8 cellular contexts compared by ENCODE assay signal in the genomic region with DNA sequence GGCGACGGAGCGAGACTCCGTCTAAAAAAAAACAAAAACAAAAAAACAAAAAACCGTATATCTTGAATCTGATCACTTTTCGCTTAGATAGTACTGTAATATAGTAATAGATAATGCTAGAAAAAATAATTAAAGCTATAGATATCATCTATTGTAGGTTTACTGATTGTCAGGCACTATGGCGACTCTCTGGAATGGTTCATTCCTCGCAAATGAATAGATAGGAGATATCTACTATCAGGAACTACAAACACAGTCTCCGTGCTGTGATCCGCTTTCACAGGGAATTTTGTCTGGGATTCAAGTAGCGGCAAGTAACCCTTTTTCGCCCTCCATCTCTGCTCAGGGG. TPM values are rescaled to one million over a fixed set of nuclear protein-coding genes. Genes with fewer than 3 reads are reported as not detected.
DNase-seq lines count a peak whose midpoint lies in the region; ATAC-seq and TF ChIP-seq lines count a peak whose summit lies in the region.

No MANE protein-coding gene starts in this region.

- H3K27me3 ChIP-seq in BLaER1 treated with 17β-estradiol and CSF1 and Interleukin-3, amounts not matched to agents 10 nM and 100 nM, result no peaks in the 10 kb centered on the region
- H3K27me3 ChIP-seq in NT2/D1 (ENCODE audit: insufficient read depth, insufficient read length), result no peaks in the 10 kb centered on the region
- H3K27me3 ChIP-seq in endocrine pancreas (ENCODE audit: control insufficient read depth, insufficient read depth, low read length), result no peaks in the 10 kb centered on the region
- H3K27me3 ChIP-seq in neural progenitor cell, result no peaks in the 10 kb centered on the region

- H3K27me3 Mint-ChIP-seq in neural progenitor cell (ENCODE audit: insufficient read depth, low read depth), result no peaks in the 10 kb centered on the region

- peak overlapping the region; percentile 92 for H3K27ac Mint-ChIP-seq in neural progenitor cell

- ATAC-seq in HG02588 (IDR thresholded peaks at IDR 0.05; ENCODE audit: unreplicated experiment), result no peak

- H3K9ac ChIP-seq in BLaER1 treated with 17β-estradiol and CSF1 and Interleukin-3, amounts not matched to agents 10 nM and 100 nM, result peak overlapping the region; percentile 86 to 93 (median 90); a peak in 20 of 22 replicates
- H3K9ac ChIP-seq in NT2/D1 (ENCODE audit: insufficient read length, low read depth), result no peak overlapping the region
- peak overlapping the region; percentile 54 for H3K9ac ChIP-seq in endocrine pancreas (ENCODE audit: control insufficient read depth, insufficient read depth, low read length)
- no peak overlapping the region for H3K9ac ChIP-seq in neural progenitor cell

- DNase-seq in NT2/D1 (ENCODE audit: low read depth, low spot score) (no peak), neural progenitor cell (ENCODE audit: low spot score) (no peak), dermis blood vessel endothelial cell (no peak), DMS 273 (lab: John Stamatoyannopoulos, UW; ENCODE audit: unreplicated experiment) (no peak), inferior parietal cortex (ENCODE audit: extremely low spot score) (no peak)

- peaks cover 26% of the 10 kb centered on the region for H3F3A ChIP-seq in neural progenitor cell (ENCODE audit: low read depth)

- peak overlapping the region; percentile 95 for H3K4me3 Mint-ChIP-seq in neural progenitor cell

- no peaks in the 10 kb centered on the region for H3K9me3 Mint-ChIP-seq in neural progenitor cell

- H3K4me1 Mint-ChIP-seq in neural progenitor cell, result peaks cover 11% of the 10 kb centered on the region

- H3K36me3 Mint-ChIP-seq in neural progenitor cell, result no peaks in the 10 kb centered on the region

- H3K4me2 ChIP-seq in BLaER1 treated with 17β-estradiol and CSF1 and Interleukin-3, amounts not matched to agents 10 nM and 100 nM, result peak overlapping the region; percentile 67 to 91 (median 81)
- peak overlapping the region; percentile 92 for H3K4me2 ChIP-seq in neural progenitor cell

- no peaks in the 10 kb centered on the region for H4K20me1 ChIP-seq in BLaER1 treated with 17β-estradiol and CSF1 and Interleukin-3, amounts not matched to agents 10 nM and 100 nM
- no peaks in the 10 kb centered on the region for H4K20me1 ChIP-seq in neural progenitor cell (ENCODE audit: low read depth)

- H2AFZ ChIP-seq in neural progenitor cell (replicated peaks), result peak overlapping the region; percentile 68

- H3K36me3 ChIP-seq in BLaER1 treated with 17β-estradiol and CSF1 and Interleukin-3, amounts not matched to agents 10 nM and 100 nM, result no peaks in the 10 kb centered on the region
- H3K36me3 ChIP-seq in NT2/D1 (ENCODE audit: insufficient read depth, insufficient read length, low read length) (no peaks in the 10 kb centered on the region), endocrine pancreas (ENCODE audit: control insufficient read depth, insufficient read depth, low read length) (no peaks in the 10 kb centered on the region), neural progenitor cell (no peaks in the 10 kb centered on the region)

- H3K79me2 ChIP-seq in neural progenitor cell (ENCODE audit: low read depth), result no peaks in the 10 kb centered on the region

- peak overlapping the region; percentile 64 to 81 (median 70) for H3K4me3 ChIP-seq in BLaER1 treated with 17β-estradiol and CSF1 and Interleukin-3, amounts not matched to agents 10 nM and 100 nM
- H3K4me3 ChIP-seq in NT2/D1 (ENCODE audit: insufficient read length, low read depth) (peak overlapping the region; percentile 75), endocrine pancreas (ENCODE audit: control insufficient read depth, insufficient read depth, low read length) (peak overlapping the region; percentile 73), neural progenitor cell (peak overlapping the region; percentile 80)

- peak overlapping the region; percentile 89 to 96 (median 93); a peak in 18 of 22 replicates for H3K27ac ChIP-seq in BLaER1 treated with 17β-estradiol and CSF1 and Interleukin-3, amounts not matched to agents 10 nM and 100 nM
- no peak overlapping the region for H3K27ac ChIP-seq in neural progenitor cell

- H3K9me3 ChIP-seq in BLaER1 treated with 17β-estradiol and CSF1 and Interleukin-3, amounts not matched to agents 10 nM and 100 nM (replicated peaks in 1 of 11), result no peaks in the 10 kb centered on the region
- H3K9me3 ChIP-seq in NT2/D1 (ENCODE audit: insufficient read depth, low read length), result no peaks in the 10 kb centered on the region
- no peaks in the 10 kb centered on the region for H3K9me3 ChIP-seq in endocrine pancreas (ENCODE audit: control insufficient read depth, low read length)
- H3K9me3 ChIP-seq in neural progenitor cell (ENCODE audit: low read depth), result no peaks in the 10 kb centered on the region

- TF ChIP-seq CTCF in neural progenitor cell (IDR thresholded peaks at IDR 0.05), result no peak

- peaks cover 18 to 26% (median 21%) of the 10 kb centered on the region in 10 experiments for H3K4me1 ChIP-seq in BLaER1 treated with 17β-estradiol and CSF1 and Interleukin-3, amounts not matched to agents 10 nM and 100 nM
- H3K4me1 ChIP-seq in NT2/D1 (ENCODE audit: insufficient read depth, insufficient read length) (no peaks in the 10 kb centered on the region), endocrine pancreas (ENCODE audit: control insufficient read depth, insufficient read depth, low read length) (no peaks in the 10 kb centered on the region), neural progenitor cell (peaks cover 4% of the 10 kb centered on the region)

RNA-seq across cellular contexts. Expression of a gene that starts 0.3 kb away (rescaled TPM):
- total RNA-seq in neural progenitor cell (ENCODE audit: low replicate concordance), result not detected in 2 replicates
- not detected in 2 replicates for total RNA-seq in dermis blood vessel endothelial cell

RNA-seq across cellular contexts. Expression of a gene that starts 5.0 kb away (rescaled TPM):
- total RNA-seq in neural progenitor cell (ENCODE audit: low replicate concordance) (4.5 and 5.3 TPM in 2 replicates), dermis blood vessel endothelial cell (8.8 and 11.6 TPM in 2 replicates)

Comparison
In these comparisons a context has a peak if more than half of its experiments do, and no peak if none do; other contexts are left out.
1. H3K9ac ChIP-seq: peak in BLaER1 treated with 17β-estradiol and CSF1 and Interleukin-3, amounts not matched to agents 10 nM and 100 nM (11 of 11) and endocrine pancreas (single experiment); none in NT2/D1 (single experiment) and neural progenitor cell (single experiment).
2. Peak in every context shown above with its lines, with median percentiles within 50 percentile points of each other: H3K4me3 ChIP-seq.